In the genomic region with DNA sequence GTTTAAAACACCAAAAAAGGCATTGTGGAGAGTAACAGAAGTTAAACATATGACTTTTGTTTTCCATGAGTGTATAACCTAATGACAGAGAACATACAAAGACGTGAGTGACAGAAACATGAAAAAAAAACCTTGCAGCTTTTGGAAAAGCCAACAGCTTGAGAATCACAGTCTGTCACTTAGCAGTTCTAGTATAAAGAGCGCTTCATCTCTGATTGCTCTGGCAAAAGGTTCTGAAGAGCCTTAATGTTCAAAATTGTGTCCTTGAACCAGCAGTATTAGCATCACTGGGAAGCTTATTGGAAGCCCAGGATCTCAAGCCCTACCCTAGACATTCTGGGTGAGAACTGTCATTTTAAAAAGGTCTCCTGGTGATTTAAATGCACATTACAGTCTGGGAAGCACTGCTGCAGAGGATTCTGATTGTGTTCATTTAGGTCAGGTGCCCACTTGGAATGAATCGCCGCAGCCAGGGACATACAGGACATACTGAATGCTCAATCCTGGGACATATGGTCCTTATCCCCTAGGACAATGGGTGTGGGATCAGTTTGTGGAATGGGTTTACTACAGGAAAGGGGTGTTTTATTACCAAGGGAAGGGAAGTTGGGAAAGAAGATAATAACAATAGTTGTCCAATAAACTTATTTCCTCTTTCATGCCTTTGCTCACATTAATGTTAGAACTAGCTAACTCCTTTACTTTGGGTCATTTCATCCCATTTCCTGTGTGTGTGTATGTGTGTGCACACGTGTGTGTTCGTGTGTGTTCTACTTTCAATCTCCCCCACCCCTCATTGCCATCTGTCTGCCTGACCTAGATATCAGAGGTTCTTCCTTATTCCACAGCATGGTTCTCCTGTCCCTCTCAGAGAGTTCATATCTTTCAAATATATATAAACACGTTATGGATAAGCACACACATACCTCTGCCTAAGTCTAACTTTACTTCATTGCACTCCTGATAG, we compare ENCODE assay signal across 2 cellular contexts.
TF ChIP-seq lines count a peak whose summit lies in the region.

No MANE protein-coding gene starts in this region.

TF ChIP-seq in A549, 52 proteins besides CTCF, POLR2A, EP300 and RAD21:
- no peak for TF ChIP-seq GATA3 (IDR thresholded peaks at IDR 0.05; ENCODE audit: borderline replicate concordance)
- TF ChIP-seq ESRRA (IDR thresholded peaks at IDR 0.05; ENCODE audit: borderline replicate concordance, low read length) = no peak
- TF ChIP-seq FOSB (CRISPR knock-in tag; IDR thresholded peaks at IDR 0.05) = no peak
- TF ChIP-seq NR3C1 (IDR thresholded peaks at IDR 0.05) = no peak
- TF ChIP-seq RNF2 (IDR thresholded peaks at IDR 0.05; ENCODE audit: borderline replicate concordance, low read depth) = no peak
- TF ChIP-seq NPAS2 (CRISPR knock-in tag; IDR thresholded peaks at IDR 0.05; ENCODE audit: borderline replicate concordance) = no peak
- TF ChIP-seq EHF (CRISPR knock-in tag; IDR thresholded peaks at IDR 0.05) = no peak
- TF ChIP-seq CHD4 (IDR thresholded peaks at IDR 0.05; ENCODE audit: borderline replicate concordance) = no peak
- no peak for TF ChIP-seq NFE2L2 (conservative IDR thresholded peaks at IDR 0.05; ENCODE audit: low read length)
- TF ChIP-seq, protein P1, sequence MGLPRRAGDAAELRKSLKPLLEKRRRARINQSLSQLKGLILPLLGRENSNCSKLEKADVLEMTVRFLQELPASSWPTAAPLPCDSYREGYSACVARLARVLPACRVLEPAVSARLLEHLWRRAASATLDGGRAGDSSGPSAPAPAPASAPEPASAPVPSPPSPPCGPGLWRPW (IDR thresholded peaks at IDR 0.05) = no peak
- no peak for TF ChIP-seq ZSCAN20 (CRISPR knock-in tag; IDR thresholded peaks at IDR 0.05)
- TF ChIP-seq, protein P2, sequence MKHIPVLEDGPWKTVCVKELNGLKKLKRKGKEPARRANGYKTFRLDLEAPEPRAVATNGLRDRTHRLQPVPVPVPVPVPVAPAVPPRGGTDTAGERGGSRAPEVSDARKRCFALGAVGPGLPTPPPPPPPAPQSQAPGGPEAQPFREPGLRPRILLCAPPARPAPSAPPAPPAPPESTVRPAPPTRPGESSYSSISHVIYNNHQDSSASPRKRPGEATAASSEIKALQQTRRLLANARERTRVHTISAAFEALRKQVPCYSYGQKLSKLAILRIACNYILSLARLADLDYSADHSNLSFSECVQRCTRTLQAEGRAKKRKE (CRISPR knock-in tag; IDR thresholded peaks at IDR 0.05; ENCODE audit: low read depth) = no peak
- no peak for TF ChIP-seq HDAC2 (IDR thresholded peaks at IDR 0.05)
- TF ChIP-seq KDM5A (IDR thresholded peaks at IDR 0.05) = no peak

TF ChIP-seq in endothelial cell of umbilical vein, 7 proteins besides CTCF, POLR2A, EP300 and RAD21:
- TF ChIP-seq FOS (IDR thresholded peaks at IDR 0.05; ENCODE audit: borderline replicate concordance, insufficient read depth, low read length) (no peak), JUN (IDR thresholded peaks at IDR 0.05; ENCODE audit: borderline replicate concordance, insufficient read depth, insufficient read length, low read depth) (no peak), GATA2 (IDR thresholded peaks at IDR 0.05; ENCODE audit: insufficient read depth, insufficient read length, low read depth, low read length) (no peak)
- TF ChIP-seq, protein P3, sequence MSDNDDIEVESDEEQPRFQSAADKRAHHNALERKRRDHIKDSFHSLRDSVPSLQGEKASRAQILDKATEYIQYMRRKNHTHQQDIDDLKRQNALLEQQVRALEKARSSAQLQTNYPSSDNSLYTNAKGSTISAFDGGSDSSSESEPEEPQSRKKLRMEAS (IDR thresholded peaks at IDR 0.05; ENCODE audit: insufficient read depth, insufficient read length) = no peak
